In genomic region chr1:170707959-170708666, GRCh38 we compare ENCODE assay signal across 10 cellular contexts. TPM values are rescaled to one million over a fixed set of nuclear protein-coding genes. Genes with fewer than 3 reads are reported as not detected.
DNase-seq lines count a peak whose midpoint lies in the region; ATAC-seq and TF ChIP-seq lines count a peak whose summit lies in the region.
"Had no signal": no experiment of that assay in that cellular context is flagged by ENCODE, and none has a peak within 500 bp of the region (broad histone marks: within the 10 kb centered on the region; RNA-seq: fewer than 3 reads in every experiment).

No MANE protein-coding gene starts in this region.

- H3K27ac ChIP-seq in esophagus muscularis mucosa (replicated peaks in 1 of 4): peak overlapping the region; percentile 25 to 47 (median 34)

- TF ChIP-seq POLR2A in esophagus muscularis mucosa (IDR thresholded peaks at IDR 0.05; ENCODE audit: low read depth): no peak

- intact Hi-C loops in esophagus muscularis mucosa (cut with DNase I) (no loop called here), posterior cingulate gyrus (cut with DNase I) (no loop called here)

- H3K27me3 ChIP-seq in esophagus muscularis mucosa: peaks cover 0 to 5% (median 0%) of the 10 kb centered on the region in 4 donors

- H3K27ac Mint-ChIP-seq in osteocyte (ENCODE audit: unreplicated experiment): peak overlapping the region; percentile 92

- H3K4me1 Mint-ChIP-seq in osteocyte (ENCODE audit: unreplicated experiment): peaks cover 84% of the 10 kb centered on the region

- H3K4me1 ChIP-seq in esophagus muscularis mucosa: peaks cover 0 to 6% (median 2%) of the 10 kb centered on the region in 4 donors

- ATAC-seq in GM21723 (IDR thresholded peaks at IDR 0.05; ENCODE audit: unreplicated experiment) (no peak), GM19455 (IDR thresholded peaks at IDR 0.05; ENCODE audit: unreplicated experiment) (no peak)

- no peaks in the 10 kb centered on the region for H3K27me3 Mint-ChIP-seq in osteocyte (ENCODE audit: unreplicated experiment)

- no peaks in the 10 kb centered on the region for H3K9me3 ChIP-seq in esophagus muscularis mucosa

- TF ChIP-seq CTCF in esophagus muscularis mucosa (IDR thresholded peaks at IDR 0.05) (no peak), osteocyte (IDR thresholded peaks at IDR 0.05) (no peak)

- 53% methylated on average over 5 of the region's 5 CpGs for WGBS in esophagus muscularis mucosa

- no peak for TF ChIP-seq EP300 in esophagus muscularis mucosa (IDR thresholded peaks at IDR 0.05)

- H3K4me3 Mint-ChIP-seq in osteocyte (ENCODE audit: unreplicated experiment): no peak overlapping the region

- H3K36me3 Mint-ChIP-seq in osteocyte (ENCODE audit: unreplicated experiment): peaks cover 38% of the 10 kb centered on the region

- peaks cover 3% of the 10 kb centered on the region for H3K9me3 Mint-ChIP-seq in osteocyte (ENCODE audit: unreplicated experiment)

- H3K4me3 ChIP-seq in esophagus muscularis mucosa: no peak overlapping the region

- H3K36me3 ChIP-seq in esophagus muscularis mucosa: no peaks in the 10 kb centered on the region

- DNase-seq in DMS53 (lab: John Stamatoyannopoulos, UW) (peak; percentile 67), OCI-M1 (lab: John Stamatoyannopoulos, UW) (peak; percentile 21), esophagus muscularis mucosa (ENCODE audit: extremely low spot score) (no peak), osteocyte (ENCODE audit: extremely low spot score, unreplicated experiment) (no peak), epidermal melanocyte (ENCODE audit: insufficient read length, low spot score) (no peak), posterior cingulate gyrus (no peak)
- DNase-seq: activated effector memory CD4-positive, alpha-beta T cell treated with Interleukin-2 at 50 U/mL for 16 hours had no signal

RNA-seq across cellular contexts. Expression of gene PRRX1, which starts 44.2 kb away (rescaled TPM):
- total RNA-seq in esophagus muscularis mucosa: 10 to 100 TPM; 11.6 to 31.2 (median 28.4) TPM
- 358 and 376 TPM in 2 replicates for total RNA-seq in osteocyte
- total RNA-seq: OCI-LY7 had no signal

Comparison
In these comparisons a context has a peak if more than half of its experiments do, and no peak if none do; other contexts are left out.
1. DNase-seq: peak in DMS53 (single experiment) and OCI-M1 (single experiment); none in esophagus muscularis mucosa (single experiment), osteocyte (single experiment), epidermal melanocyte (single experiment) and posterior cingulate gyrus (0 of 10).
2. RNA of gene PRRX1, which starts 44.2 kb away (total RNA-seq): 358 to 376 TPM in osteocyte; 11.6 to 31.2 TPM in esophagus muscularis mucosa; every median in the first group is over 10 times any median in the second.